ENCODE assay signal across 1 cellular context in the genomic region with DNA sequence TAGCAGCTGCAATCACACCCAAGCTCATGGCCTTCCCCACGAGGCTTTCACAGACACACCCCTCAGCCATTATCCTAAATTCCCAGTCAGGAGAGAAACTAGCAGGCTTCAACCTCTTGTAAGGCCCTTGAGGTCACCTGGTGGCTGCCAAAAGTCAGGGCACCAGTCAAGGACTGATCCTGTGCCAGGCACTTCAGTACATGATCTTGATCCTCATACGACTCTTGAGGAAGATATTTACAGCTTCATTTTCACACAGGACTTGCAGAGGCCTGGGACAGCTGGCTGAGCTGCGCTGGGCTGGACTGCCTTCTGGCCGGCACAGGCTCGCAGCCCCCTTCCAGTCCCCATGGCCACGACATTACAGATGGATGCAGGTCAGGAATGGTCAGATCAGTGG.
TF ChIP-seq lines count a peak whose summit lies in the region.

No MANE protein-coding gene starts in this region.

TF ChIP-seq in GM12878, 131 proteins besides CTCF, POLR2A, EP300 and RAD21:
- TF ChIP-seq FOXM1 (IDR thresholded peaks at IDR 0.05; ENCODE audit: low read depth, low read length) = 0 out of 2 replicates have a peak, but pooled peaks have one; percentile 19
- no peak for TF ChIP-seq LARP7 (IDR thresholded peaks at IDR 0.05)
- TF ChIP-seq, protein P1, sequence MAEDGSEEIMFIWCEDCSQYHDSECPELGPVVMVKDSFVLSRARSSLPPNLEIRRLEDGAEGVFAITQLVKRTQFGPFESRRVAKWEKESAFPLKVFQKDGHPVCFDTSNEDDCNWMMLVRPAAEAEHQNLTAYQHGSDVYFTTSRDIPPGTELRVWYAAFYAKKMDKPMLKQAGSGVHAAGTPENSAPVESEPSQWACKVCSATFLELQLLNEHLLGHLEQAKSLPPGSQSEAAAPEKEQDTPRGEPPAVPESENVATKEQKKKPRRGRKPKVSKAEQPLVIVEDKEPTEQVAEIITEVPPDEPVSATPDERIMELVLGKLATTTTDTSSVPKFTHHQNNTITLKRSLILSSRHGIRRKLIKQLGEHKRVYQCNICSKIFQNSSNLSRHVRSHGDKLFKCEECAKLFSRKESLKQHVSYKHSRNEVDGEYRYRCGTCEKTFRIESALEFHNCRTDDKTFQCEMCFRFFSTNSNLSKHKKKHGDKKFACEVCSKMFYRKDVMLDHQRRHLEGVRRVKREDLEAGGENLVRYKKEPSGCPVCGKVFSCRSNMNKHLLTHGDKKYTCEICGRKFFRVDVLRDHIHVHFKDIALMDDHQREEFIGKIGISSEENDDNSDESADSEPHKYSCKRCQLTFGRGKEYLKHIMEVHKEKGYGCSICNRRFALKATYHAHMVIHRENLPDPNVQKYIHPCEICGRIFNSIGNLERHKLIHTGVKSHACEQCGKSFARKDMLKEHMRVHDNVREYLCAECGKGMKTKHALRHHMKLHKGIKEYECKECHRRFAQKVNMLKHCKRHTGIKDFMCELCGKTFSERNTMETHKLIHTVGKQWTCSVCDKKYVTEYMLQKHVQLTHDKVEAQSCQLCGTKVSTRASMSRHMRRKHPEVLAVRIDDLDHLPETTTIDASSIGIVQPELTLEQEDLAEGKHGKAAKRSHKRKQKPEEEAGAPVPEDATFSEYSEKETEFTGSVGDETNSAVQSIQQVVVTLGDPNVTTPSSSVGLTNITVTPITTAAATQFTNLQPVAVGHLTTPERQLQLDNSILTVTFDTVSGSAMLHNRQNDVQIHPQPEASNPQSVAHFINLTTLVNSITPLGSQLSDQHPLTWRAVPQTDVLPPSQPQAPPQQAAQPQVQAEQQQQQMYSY (CRISPR knock-in tag; IDR thresholded peaks at IDR 0.05) = no peak
- peak; percentile 57; the same call in 1 of the 2 replicates for TF ChIP-seq MTA3 (IDR thresholded peaks at IDR 0.05; ENCODE audit: borderline replicate concordance, low read length)
- TF ChIP-seq POLR2AphosphoS5 (IDR thresholded peaks at IDR 0.05; ENCODE audit: low read length) = peak; percentile 23; the same call in 1 of the 2 replicates
